Comparison of ENCODE assay signal across 8 cellular contexts in the genomic region with DNA sequence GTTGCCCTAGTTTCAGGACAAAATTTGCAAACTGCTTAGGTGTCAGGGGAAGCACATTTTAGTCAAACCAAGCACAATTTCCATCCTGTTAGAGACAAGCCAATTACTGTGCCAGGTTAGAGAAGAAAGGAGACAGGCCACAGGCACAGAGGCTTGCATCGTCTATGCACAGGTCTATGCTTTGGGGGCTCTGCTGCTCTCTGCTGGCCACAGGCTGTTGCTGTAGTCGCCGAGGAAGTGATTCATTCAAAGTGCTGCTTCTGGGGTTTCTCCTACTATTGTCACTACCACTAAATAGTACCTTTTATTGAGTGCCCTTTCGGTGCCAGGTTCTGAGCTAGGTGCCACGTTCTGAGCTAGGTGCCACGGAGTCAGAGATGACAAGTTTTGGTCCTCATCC. TPM values are rescaled to one million over a fixed set of nuclear protein-coding genes. Genes with fewer than 3 reads are reported as not detected.
DNase-seq lines count a peak whose midpoint lies in the region; ATAC-seq and TF ChIP-seq lines count a peak whose summit lies in the region.

No MANE protein-coding gene starts in this region.

- H3K27ac ChIP-seq in tibial artery, result no peak overlapping the region

- DNase-seq in D341Med (ENCODE audit: low spot score) (peak; percentile 66), HK-2 (ENCODE audit: unreplicated experiment) (peak; percentile 30), OCI-M1 (lab: John Stamatoyannopoulos, UW) (peak; percentile 58), fibroblast of peridontal ligament (ENCODE audit: extremely low read depth) (peak; percentile 48), occipital lobe (lab: John Stamatoyannopoulos, UW) (peak; percentile 6), tibial artery (peak; percentile 28 to 63)
- DNase-seq in activated T-cell treated with anti-CD3 and anti-CD28 coated beads, Interleukin-2, amount 50 U/mL, for 72 hours, result peak; percentile 60 to 74

- intact Hi-C loops in tibial artery (cut with DNase I; ENCODE audit: low total_unique reads), result no loop called here

- TF ChIP-seq CTCF in tibial artery (IDR thresholded peaks at IDR 0.05), result peak; percentile 50 to 60

- H3K4me3 Mint-ChIP-seq in activated T-cell treated with anti-CD3 and anti-CD28 coated beads, Interleukin-2, amount 50 U/mL, for 72 hours, result peak overlapping the region; percentile 48 to 68

- H3K4me1 ChIP-seq in tibial artery, result no peaks in the 10 kb centered on the region

- H3K9me3 ChIP-seq in tibial artery, result no peaks in the 10 kb centered on the region

- no peaks in the 10 kb centered on the region for H3K36me3 Mint-ChIP-seq in activated T-cell treated with anti-CD3 and anti-CD28 coated beads, Interleukin-2, amount 50 U/mL, for 72 hours (ENCODE audit: insufficient read depth in 2 of 2)

- H3K9me3 Mint-ChIP-seq in activated T-cell treated with anti-CD3 and anti-CD28 coated beads, Interleukin-2, amount 50 U/mL, for 72 hours, result no peaks in the 10 kb centered on the region

- no peak overlapping the region for H3K4me3 ChIP-seq in tibial artery

- peaks cover 40% of the 10 kb centered on the region for H3K4me1 Mint-ChIP-seq in activated T-cell treated with anti-CD3 and anti-CD28 coated beads, Interleukin-2, amount 50 U/mL, for 72 hours (ENCODE audit: low read depth)

- H3K27me3 Mint-ChIP-seq in activated T-cell treated with anti-CD3 and anti-CD28 coated beads, Interleukin-2, amount 50 U/mL, for 72 hours (ENCODE audit: low read depth), result peaks cover 31% of the 10 kb centered on the region

- ATAC-seq in GM19463 (IDR thresholded peaks at IDR 0.05; ENCODE audit: unreplicated experiment), result peak; percentile 97
- peak; percentile 97 to 98 for ATAC-seq in activated T-cell treated with anti-CD3 and anti-CD28 coated beads, Interleukin-2, amount 50 U/mL, for 72 hours (replicated peaks in 1 of 2)

- H3K36me3 ChIP-seq in tibial artery, result no peaks in the 10 kb centered on the region

- H3K27me3 ChIP-seq in tibial artery, result no peaks in the 10 kb centered on the region

- peak overlapping the region; percentile 78 for H3K27ac Mint-ChIP-seq in activated T-cell treated with anti-CD3 and anti-CD28 coated beads, Interleukin-2, amount 50 U/mL, for 72 hours

RNA-seq across cellular contexts. Expression of a gene that starts 45.5 kb away (rescaled TPM):
- not detected for total RNA-seq in activated T-cell treated with anti-CD3 and anti-CD28 coated beads, Interleukin-2, amount 50 U/mL, for 72 hours
- not detected for total RNA-seq in occipital lobe

Comparison
In these comparisons a context has a peak if more than half of its experiments do, and no peak if none do; other contexts are left out.
1. DNase-seq: peak in every context shown above with its lines; median percentile 67 in activated T-cell treated with anti-CD3 and anti-CD28 coated beads, Interleukin-2, amount 50 U/mL, for 72 hours; 66 in D341Med; 58 in OCI-M1; 48 in fibroblast of peridontal ligament; 46 in tibial artery; 30 in HK-2; 6 in occipital lobe.